ENCODE assay signal across 18 cellular contexts in genomic region chr12:52990206-52990605, GRCh38. TPM values are rescaled to one million over a fixed set of nuclear protein-coding genes. Genes with fewer than 3 reads are reported as not detected.
DNase-seq lines count a peak whose midpoint lies in the region; ATAC-seq and TF ChIP-seq lines count a peak whose summit lies in the region.
"Had no signal": no experiment of that assay in that cellular context is flagged by ENCODE, and none has a peak within 500 bp of the region (broad histone marks: within the 10 kb centered on the region; RNA-seq: fewer than 3 reads in every experiment).

No MANE protein-coding gene starts in this region.

- no peak overlapping the region for H4K91ac ChIP-seq in IMR-90 (ENCODE audit: insufficient read depth, low read depth, low read length)

- no peaks in the 10 kb centered on the region for H4K20me1 ChIP-seq in IMR-90 (ENCODE audit: insufficient read depth, low read length)

- no peak overlapping the region for H2AK9ac ChIP-seq in IMR-90 (replicated peaks; ENCODE audit: low read depth, low read length, poor library complexity)

- no peak overlapping the region for H4K5ac ChIP-seq in IMR-90 (ENCODE audit: low read depth, low read length)

- H3K4me1 Mint-ChIP-seq in Caco-2 (ENCODE audit: low read depth, unreplicated experiment) (peaks cover 33% of the 10 kb centered on the region), osteocyte (ENCODE audit: unreplicated experiment) (peaks cover 2% of the 10 kb centered on the region)
- H3K4me1 Mint-ChIP-seq: CD14-positive monocyte, IgD-negative memory B cell, T-cell had no signal

- in situ Hi-C loops in IMR-90 (cut with MboI; ENCODE audit: low sequenced_read_pairs) = no loop called here

- no peak overlapping the region for H3K56ac ChIP-seq in IMR-90 (ENCODE audit: extremely low read depth, insufficient read depth, low read length)

- no peak for TF ChIP-seq POLR2A in IMR-90 (IDR thresholded peaks at IDR 0.05; ENCODE audit: low read depth, low read length)

- H3K4me3 ChIP-seq in Caco-2 (ENCODE audit: low read depth, low read length) = no peak overlapping the region
- no peak overlapping the region for H3K4me3 ChIP-seq in IMR-90 (ENCODE audit: insufficient read depth, low read depth, low read length)
- H3K4me3 ChIP-seq in cardiac fibroblast (replicated peaks in 1 of 2; ENCODE audit: low read depth in 2 of 2, low read length in 2 of 2) = no peak overlapping the region

- TF ChIP-seq RAD21 in IMR-90 (IDR thresholded peaks at IDR 0.05; ENCODE audit: low read length) = no peak

- POLR2A ChIA-PET in Caco-2 (lab: Charles Lee) (no interaction called here), IMR-90 (lab: Charles Lee; ENCODE audit: unreplicated experiment) (no interaction called here)

- no peaks in the 10 kb centered on the region for H3K9me1 ChIP-seq in IMR-90 (ENCODE audit: insufficient read depth, low read length)

- intact Hi-C loops in Caco-2 (cut with micrococcal nuclease; ENCODE audit: unreplicated experiment) (no loop called here), IMR-90 (cut with micrococcal nuclease) (no loop called here)

- H3K4me3 Mint-ChIP-seq in Caco-2 (ENCODE audit: unreplicated experiment) (no peak overlapping the region), osteocyte (ENCODE audit: unreplicated experiment) (no peak overlapping the region)
- H3K4me3 Mint-ChIP-seq: CD14-positive monocyte, IgD-negative memory B cell, T-cell had no signal

- H3K27ac ChIP-seq in IMR-90 (ENCODE audit: insufficient read depth, low read length) = no peak overlapping the region

- H3K36me3 Mint-ChIP-seq in Caco-2 (ENCODE audit: insufficient read depth, unreplicated experiment) = peaks cover 13% of the 10 kb centered on the region
- no peaks in the 10 kb centered on the region for H3K36me3 Mint-ChIP-seq in osteocyte (ENCODE audit: unreplicated experiment)
- H3K36me3 Mint-ChIP-seq: CD14-positive monocyte, IgD-negative memory B cell, T-cell had no signal

- no peak overlapping the region for H2AK5ac ChIP-seq in IMR-90 (ENCODE audit: low read depth, low read length)

- H3K79me1 ChIP-seq in IMR-90 (ENCODE audit: low read depth in 1 of 2, low read length in 2 of 2) = no peaks in the 10 kb centered on the region

- no peak overlapping the region for H3K4me2 ChIP-seq in IMR-90 (ENCODE audit: low read depth, low read length)

- no peak overlapping the region for H3K18ac ChIP-seq in IMR-90 (ENCODE audit: low read depth, low read length)

- dilution Hi-C loops in IMR-90 (cut with HindIII; ENCODE audit: low sequenced_read_pairs, unreplicated experiment) = loop anchor here (25.0 kb wide), 1 partner anchor 103 kb away; no protein-coding TSS in a partner anchor

- H3K4me1 ChIP-seq in Caco-2 (peaks cover 43% of the 10 kb centered on the region), IMR-90 (ENCODE audit: control insufficient read depth, insufficient read depth, low read length) (no peaks in the 10 kb centered on the region)

- no peak overlapping the region for H2BK15ac ChIP-seq in IMR-90 (ENCODE audit: low read depth, low read length)

- 57% methylated on average over 4 of the region's 4 CpGs; no CpG with 5 or more reads in 1 of the 2 experiments for WGBS in IMR-90 (ENCODE audit: extremely low coverage in 2 of 2, insufficient read length in 1 of 2), 2 experiments

- H3K9me3 Mint-ChIP-seq in Caco-2 (ENCODE audit: unreplicated experiment) = no peaks in the 10 kb centered on the region
- no peaks in the 10 kb centered on the region for H3K9me3 Mint-ChIP-seq in osteocyte (ENCODE audit: unreplicated experiment)
- H3K9me3 Mint-ChIP-seq: IgD-negative memory B cell, T-cell had no signal

- H2AFZ ChIP-seq in IMR-90 (replicated peaks; ENCODE audit: low read length, poor library complexity) = no peak overlapping the region

- H3K14ac ChIP-seq in IMR-90 (replicated peaks; ENCODE audit: low read depth, low read length) = no peak overlapping the region

- H3K4ac ChIP-seq in IMR-90 (ENCODE audit: low read depth, low read length) = no peak overlapping the region

- H3K27ac Mint-ChIP-seq in Caco-2 (ENCODE audit: unreplicated experiment) (peak overlapping the region; percentile 54), osteocyte (ENCODE audit: unreplicated experiment) (no peak overlapping the region)
- H3K27ac Mint-ChIP-seq: IgD-negative memory B cell, T-cell had no signal

- no peak overlapping the region for H3K9ac ChIP-seq in IMR-90 (ENCODE audit: low read depth, low read length)

- H3K9me3 ChIP-seq in Caco-2 (no peaks in the 10 kb centered on the region), IMR-90 (ENCODE audit: control insufficient read depth, insufficient read depth, low read length) (no peaks in the 10 kb centered on the region)

- ATAC-seq in IMR-90 (ENCODE audit: low read depth) = no peak
- ATAC-seq in omental fat pad (ENCODE audit: low FRiP score) = peak; percentile 37
- ATAC-seq: T-cell had no signal

- no peak for DNase-seq in Caco-2
- peak; percentile 54 for DNase-seq in IMR-90
- peak; percentile 29 to 46 for DNase-seq in cardiac fibroblast (ENCODE audit: low read depth in 2 of 2)
- DNase-seq in omental fat pad (ENCODE audit: low spot score) = no peak
- DNase-seq in NOMO-1 (lab: John Stamatoyannopoulos, UW; ENCODE audit: unreplicated experiment in 2 of 2) = no peak
- no peak for DNase-seq in ecto neural progenitor cell (ENCODE audit: low spot score)
- DNase-seq in activated CD4-positive, CD25-positive, alpha-beta regulatory T cell treated with anti-CD3 and anti-CD28 coated beads, Interleukin-2, amount 50 U/mL, for 72 hours = no peak
- no peak for DNase-seq in osteocyte (ENCODE audit: extremely low spot score, unreplicated experiment)
- DNase-seq: GDM1, H7, NCI-H1436 treated with DMSO at 0.1 percent for 48 hours, NCI-H2081 treated with DMSO at 0.1 percent for 48 hours, NCI-H2227 treated with DMSO at 0.1 percent for 48 hours, NCI-H526, OCI-M1, T-cell had no signal

- H3K23ac ChIP-seq in IMR-90 (ENCODE audit: low read depth, low read length) = no peak overlapping the region

- no peak overlapping the region for H2BK20ac ChIP-seq in IMR-90 (ENCODE audit: low read depth, low read length)

- H3K27me3 Mint-ChIP-seq in Caco-2 (ENCODE audit: insufficient read depth, unreplicated experiment) (no peaks in the 10 kb centered on the region), osteocyte (ENCODE audit: unreplicated experiment) (peaks cover 6% of the 10 kb centered on the region)

- H3K27me3 ChIP-seq in Caco-2 (replicated peaks; ENCODE audit: control insufficient read depth, insufficient read depth, low read length) (no peaks in the 10 kb centered on the region), IMR-90 (ENCODE audit: control insufficient read depth, insufficient read depth, low read length) (peaks cover 7% of the 10 kb centered on the region)

- H3K36me3 ChIP-seq in Caco-2 (ENCODE audit: control insufficient read depth, insufficient read depth, low read length) (no peaks in the 10 kb centered on the region), IMR-90 (ENCODE audit: control insufficient read depth, insufficient read depth, low read length) (no peaks in the 10 kb centered on the region)

- H4K8ac ChIP-seq in IMR-90 (ENCODE audit: low read depth in 2 of 2, low read length in 2 of 2) = no peak overlapping the region

- H2BK5ac ChIP-seq in IMR-90 (ENCODE audit: low read depth, low read length, poor library complexity, severe bottlenecking) = no peak overlapping the region

- TF ChIP-seq CTCF in Caco-2 (IDR thresholded peaks at IDR 0.05; ENCODE audit: insufficient read depth in 1 of 2, low read depth in 1 of 2, low read length in 1 of 2, severe bottlenecking in 1 of 2, unreplicated experiment in 1 of 2) (no peak), IMR-90 (conservative IDR thresholded peaks at IDR 0.05; ENCODE audit: low read depth, low read length) (no peak), cardiac fibroblast (IDR thresholded peaks at IDR 0.05; ENCODE audit: low read depth, low read length) (no peak), omental fat pad (IDR thresholded peaks at IDR 0.05) (no peak), osteocyte (IDR thresholded peaks at IDR 0.05) (no peak)

- no peak overlapping the region for H2BK120ac ChIP-seq in IMR-90 (ENCODE audit: low read depth, low read length)

- CTCF ChIA-PET in Caco-2 (lab: Charles Lee) (no interaction called here), IMR-90 (lab: Yijun Ruan, JAX) (no interaction called here)

- BruUV-seq in Caco-2 (replicated peaks; lab: Mats Ljungman, UMichigan) = no TSS peak
- no TSS peak for BruUV-seq in IMR-90 (replicated peaks; lab: Mats Ljungman, UMichigan)

TF ChIP-seq in IMR-90, 13 proteins besides CTCF, POLR2A, EP300 and RAD21:
- peak; percentile 26; the same call in 1 of the 2 replicates for TF ChIP-seq CEBPB (IDR thresholded peaks at IDR 0.05; ENCODE audit: low read depth, low read length)
- TF ChIP-seq RFX5 (IDR thresholded peaks at IDR 0.05; ENCODE audit: low read depth, low read length) = no peak
- no peak for TF ChIP-seq USF2 (IDR thresholded peaks at IDR 0.05; ENCODE audit: low read depth, low read length)
- TF ChIP-seq FOS (IDR thresholded peaks at IDR 0.05; ENCODE audit: low read depth, low read length) = no peak

RNA-seq across cellular contexts. Expression of gene EIF4B, which starts 16.1 kb away (rescaled TPM):
- 445 and 452 TPM in 2 replicates for total RNA-seq in Caco-2 (2022)
- total RNA-seq in IMR-90 (2012; rRNA removed) = 671 and 1,144 TPM in 2 replicates
- polyA plus RNA-seq in IMR-90 (2012; rRNA removed) = 227 and 313 TPM in 2 replicates
- polyA plus RNA-seq in IMR-90 (2012; cell fraction: cytosol; rRNA removed) = 54.7 and 79.0 TPM in 2 replicates
- 40.3 and 157 TPM in 2 replicates for polyA plus RNA-seq in IMR-90 (2012; cell fraction: nucleus; rRNA removed; ENCODE audit: low replicate concordance)
- 100 to 1,000 TPM; 449 to 633 (median 553) TPM for total RNA-seq in omental fat pad
- 516 and 555 TPM in 2 replicates for total RNA-seq in osteocyte

RNA-seq across cellular contexts. Expression of gene KRT18, which starts 41.3 kb away (rescaled TPM):
- 2,564 and 2,674 TPM in 2 replicates for total RNA-seq in Caco-2 (2022)
- 465 and 488 TPM in 2 replicates for total RNA-seq in IMR-90 (2012; rRNA removed)
- polyA plus RNA-seq in IMR-90 (2012; rRNA removed) = 272 and 287 TPM in 2 replicates
- polyA plus RNA-seq in IMR-90 (2012; cell fraction: cytosol; rRNA removed) = 215 and 331 TPM in 2 replicates
- 179 and 252 TPM in 2 replicates for polyA plus RNA-seq in IMR-90 (2012; cell fraction: nucleus; rRNA removed; ENCODE audit: low replicate concordance)
- 1,000 to 10,000 TPM in 1 of 4 donors, 100 to 1,000 TPM in 2, 10 to 100 TPM in 1; 12.1 to 2,005 (median 376) TPM for total RNA-seq in omental fat pad
- 69.2 and 72.5 TPM in 2 replicates for total RNA-seq in osteocyte

RNA-seq across cellular contexts. Expression of gene TNS2, which starts 59.7 kb away (rescaled TPM):
- 2.4 and 4.4 TPM in 2 replicates for total RNA-seq in Caco-2 (2022)
- 10.4 and 10.6 TPM in 2 replicates for total RNA-seq in IMR-90 (2012; rRNA removed)
- 67.2 and 68.0 TPM in 2 replicates for polyA plus RNA-seq in IMR-90 (2012; rRNA removed)
- 18.8 and 35.8 TPM in 2 replicates for polyA plus RNA-seq in IMR-90 (2012; cell fraction: cytosol; rRNA removed)
- polyA plus RNA-seq in IMR-90 (2012; cell fraction: nucleus; rRNA removed; ENCODE audit: low replicate concordance) = 243 and 578 TPM in 2 replicates
- total RNA-seq in omental fat pad = 100 to 1,000 TPM in 3 of 4 donors, 10 to 100 TPM in 1; 97.7 to 444 (median 154) TPM
- total RNA-seq in osteocyte = 107 and 116 TPM in 2 replicates
- polyA plus RNA-seq: IgD-negative memory B cell had no signal

Comparison
In these comparisons a context has a peak if more than half of its experiments do, and no peak if none do; other contexts are left out.
1. DNase-seq: peak in IMR-90 (single experiment) and cardiac fibroblast (2 of 2); none in Caco-2 (0 of 2), omental fat pad (single experiment), NOMO-1 (0 of 2), ecto neural progenitor cell (single experiment), activated CD4-positive, CD25-positive, alpha-beta regulatory T cell treated with anti-CD3 and anti-CD28 coated beads, Interleukin-2, amount 50 U/mL, for 72 hours (single experiment) and osteocyte (single experiment).